In genomic region chr1:224629965-224630364, GRCh38 we compare ENCODE assay signal across 17 cellular contexts. TPM values are rescaled to one million over a fixed set of nuclear protein-coding genes. Genes with fewer than 3 reads are reported as not detected.
DNase-seq lines count a peak whose midpoint lies in the region; ATAC-seq and TF ChIP-seq lines count a peak whose summit lies in the region.
"Had no signal": no experiment of that assay in that cellular context is flagged by ENCODE, and none has a peak within 500 bp of the region (broad histone marks: within the 10 kb centered on the region; RNA-seq: fewer than 3 reads in every experiment).

No MANE protein-coding gene starts in this region.

- H3K23ac ChIP-seq in neuronal stem cell (ENCODE audit: low read depth, low read length, poor library complexity), result no peak overlapping the region

- no peak overlapping the region for H2BK12ac ChIP-seq in neuronal stem cell (ENCODE audit: low read length)

- H3K4me1 ChIP-seq in PC-9 (replicated peaks; ENCODE audit: insufficient read depth) (peaks cover 24% of the 10 kb centered on the region), neuronal stem cell (ENCODE audit: control insufficient read depth in 2 of 2, insufficient read depth in 1 of 2, low read depth in 1 of 2, low read length in 2 of 2) (peaks cover 0 to 8% of the 10 kb centered on the region in 2 donors)

- H3K27ac ChIP-seq in PC-9 (no peak overlapping the region), neuronal stem cell (replicated peaks; ENCODE audit: low read length) (no peak overlapping the region)

- DNase-seq in NCI-H748 (lab: John Stamatoyannopoulos, UW; ENCODE audit: unreplicated experiment) (peak; percentile 22), NCI-H748 treated with DMSO at 0.1 percent for 48 hours (lab: John Stamatoyannopoulos, UW) (no peak), NCI-H2107 (lab: John Stamatoyannopoulos, UW) (peak; percentile 60), RPMI8226 (peak; percentile 38), PC-9 (no peak), neuronal stem cell (ENCODE audit: low spot score) (no peak)
- DNase-seq: CD4-positive, alpha-beta T cell; EL; H7; Karpas-422; NCI-H1436; NCI-H2029 treated with DMSO at 0.1 percent for 48 hours; NCI-H82; SIG-M5; T-helper 2 cell had no signal

- H3K27me3 ChIP-seq in PC-9 (ENCODE audit: insufficient read depth, low read depth) (no peaks in the 10 kb centered on the region), neuronal stem cell (ENCODE audit: control insufficient read depth in 3 of 3, insufficient read depth in 3 of 3, low read depth in 1 of 3, low read length in 3 of 3) (peaks cover 0 to 3% (median 0%) of the 10 kb centered on the region in 3 experiments)

- H3K4me3 ChIP-seq in PC-9 (no peak overlapping the region), neuronal stem cell (ENCODE audit: low read length in 2 of 2) (no peak overlapping the region)

- no peak overlapping the region for H4K8ac ChIP-seq in neuronal stem cell (ENCODE audit: low read depth, low read length)

- H3K36me3 ChIP-seq in PC-9 (ENCODE audit: low read depth) (peaks cover 4% of the 10 kb centered on the region; the same call in 1 of the 2 replicates), neuronal stem cell (replicated peaks in 1 of 2; ENCODE audit: control insufficient read depth in 2 of 2, insufficient read depth in 2 of 2, low read length in 2 of 2) (no peaks in the 10 kb centered on the region)

- intact Hi-C loops in PC-9 (cut with micrococcal nuclease; ENCODE audit: unreplicated experiment), result no loop called here

- H3K18ac ChIP-seq in neuronal stem cell (ENCODE audit: low read length), result no peak overlapping the region

- H3K4me2 ChIP-seq in PC-9 (no peak overlapping the region), neuronal stem cell (ENCODE audit: insufficient read depth, low read length, poor library complexity, severe bottlenecking) (no peak overlapping the region)

- no peak for ATAC-seq in GM19395 (IDR thresholded peaks at IDR 0.05; ENCODE audit: unreplicated experiment)
- ATAC-seq: HepG2 had no signal

- no peaks in the 10 kb centered on the region for H3K79me1 ChIP-seq in neuronal stem cell (ENCODE audit: low read depth, low read length)

- no peaks in the 10 kb centered on the region; the same call in 1 of the 2 replicates for H3F3A ChIP-seq in PC-9 (ENCODE audit: insufficient read depth, low read depth)

- H2BK5ac ChIP-seq in neuronal stem cell (ENCODE audit: low read length), result no peak overlapping the region

- no peak overlapping the region for H2BK15ac ChIP-seq in neuronal stem cell (ENCODE audit: low read length)

- POLR2A ChIA-PET in PC-9 (lab: Charles Lee; ENCODE audit: unreplicated experiment), result no interaction called here

- CTCF ChIA-PET in PC-9 (lab: Charles Lee), result no interaction called here

- WGBS in neuronal stem cell (ENCODE audit: extremely low coverage in 2 of 2, insufficient read length in 2 of 2, insufficient replicate concordance in 1 of 2), 2 donors, result no CpG with 5 or more reads among the region's 4 CpGs

- no peaks in the 10 kb centered on the region for H3K9me2 ChIP-seq in PC-9 (ENCODE audit: insufficient read depth)

- no peak overlapping the region for H3K4ac ChIP-seq in neuronal stem cell (ENCODE audit: low read length)

- no peak for TF ChIP-seq CTCF in PC-9 (conservative IDR thresholded peaks at IDR 0.05)

- peaks cover 2% of the 10 kb centered on the region; the same call in 1 of the 2 replicates for H4K20me1 ChIP-seq in PC-9 (ENCODE audit: insufficient read depth)

- no peaks in the 10 kb centered on the region for H3K9me3 ChIP-seq in PC-9 (ENCODE audit: insufficient read depth, low read depth)
- H3K9me3 ChIP-seq in neuronal stem cell (replicated peaks in 1 of 2; ENCODE audit: control insufficient read depth in 2 of 2, insufficient read depth in 1 of 2, low read depth in 1 of 2, low read length in 2 of 2), result peaks cover 0 to 1% of the 10 kb centered on the region in 2 donors

- H2AFZ ChIP-seq in PC-9 (no peak overlapping the region), neuronal stem cell (ENCODE audit: low read length) (no peak overlapping the region)

- peaks cover 14% of the 10 kb centered on the region for H3K79me2 ChIP-seq in PC-9 (ENCODE audit: low read depth)

- H3K9ac ChIP-seq in neuronal stem cell (ENCODE audit: low read depth, low read length, poor library complexity), result no peak overlapping the region

- no TSS peak for BruUV-seq in PC-9 (replicated peaks; lab: Mats Ljungman, UMichigan)

- no peak overlapping the region for H4K91ac ChIP-seq in neuronal stem cell (ENCODE audit: low read depth, low read length, poor library complexity)

- H2BK120ac ChIP-seq in neuronal stem cell (ENCODE audit: low read depth, low read length), result no peak overlapping the region

- H2AK5ac ChIP-seq in neuronal stem cell (ENCODE audit: low read depth, low read length), result no peak overlapping the region

- no peak overlapping the region for H3K14ac ChIP-seq in neuronal stem cell (ENCODE audit: low read length)

RNA-seq across cellular contexts. Expression of gene CNIH3, which starts 13.8 kb away (rescaled TPM):
- 7.4 and 8.4 TPM in 2 replicates for total RNA-seq in PC-9 (2021)
- 2.7 TPM for polyA plus RNA-seq in neuronal stem cell (2013, experiment 1 of 2)
- 2.1 TPM for polyA plus RNA-seq in neuronal stem cell (2013, experiment 2 of 2)

Comparison
In these comparisons a context has a peak if more than half of its experiments do, and no peak if none do; other contexts are left out.
1. DNase-seq: peak in NCI-H748 (single experiment), NCI-H2107 (single experiment) and RPMI8226 (single experiment); none in NCI-H748 treated with DMSO at 0.1 percent for 48 hours (single experiment), PC-9 (0 of 2) and neuronal stem cell (single experiment).